Comparison of ENCODE assay signal across 21 cellular contexts in genomic region chr6:42179261-42179955, GRCh38. TPM values are rescaled to one million over a fixed set of nuclear protein-coding genes. Genes with fewer than 3 reads are reported as not detected.
"Had no signal": no experiment of that assay in that cellular context is flagged by ENCODE, and none has a peak within 500 bp of the region (broad histone marks: within the 10 kb centered on the region; RNA-seq: fewer than 3 reads in every experiment).

No MANE protein-coding gene starts in this region.

- H3K4me1 ChIP-seq: breast epithelium, transverse colon, vagina had no signal

- DNase-seq: activated CD4-positive, CD25-positive, alpha-beta regulatory T cell; activated effector memory CD4-positive, alpha-beta T cell treated with Interleukin-2 at 50 U/mL for 16 hours; activated naive CD8-positive, alpha-beta T cell treated with anti-CD3 and anti-CD28 coated beads, Interleukin-2, amount 10 ng/mL, durations not matched to agents 7 days and 5 days; amniotic stem cell; effector memory CD8-positive, alpha-beta T cell; foreskin melanocyte; left cardiac atrium; occipital lobe; posterior cingulate gyrus; stomach; transverse colon had no signal

- H3K27ac ChIP-seq: breast epithelium, stomach, transverse colon, vagina had no signal

- H3K27me3 ChIP-seq: transverse colon, vagina had no signal

- H3K36me3 ChIP-seq: breast epithelium, stomach, transverse colon, vagina had no signal

- H3K9me3 ChIP-seq: breast epithelium, stomach, transverse colon, vagina had no signal

- H3K4me3 ChIP-seq: breast epithelium, smooth muscle cell, stomach, transverse colon, vagina had no signal

RNA-seq across cellular contexts. Expression of gene GUCA1A, which starts 6.2 kb away (rescaled TPM):
- total RNA-seq: activated CD4-positive, alpha-beta memory T cell treated with anti-CD3 and anti-CD28 coated beads for 36 hours; activated naive CD4-positive, alpha-beta T cell treated with anti-CD3 and anti-CD28 coated beads for 36 hours; activated naive CD8-positive, alpha-beta T cell treated with anti-CD3 and anti-CD28 coated beads, Interleukin-2, amount 10 ng/mL, durations not matched to agents 7 days and 5 days; breast epithelium; dermis microvascular lymphatic vessel endothelial cell; esophagus mucosa; left cardiac atrium; lower leg skin; natural killer cell treated with Interleukin-12 subunit alpha and Interleukin-12 subunit beta and Interleukin-15 and Interleukin-18, amount 100 ng/mL, for 72 hours; sciatic nerve; stomach; transverse colon; vagina had no signal

RNA-seq across cellular contexts. Expression of gene GUCA1B, which starts 15.3 kb away (rescaled TPM):
- total RNA-seq: occipital lobe, vagina had no signal

RNA-seq across cellular contexts. Expression of gene C6orf132, which starts 37.0 kb away (rescaled TPM):
- total RNA-seq: occipital lobe had no signal
